Comparison of ENCODE assay signal across 1 cellular context in genomic region chr3:187746059-187746453, GRCh38.
TF ChIP-seq lines count a peak whose summit lies in the region.

No MANE protein-coding gene starts in this region.

TF ChIP-seq in H1, 55 proteins besides CTCF, POLR2A, EP300 and RAD21:
- TF ChIP-seq KDM5A (IDR thresholded peaks at IDR 0.05; ENCODE audit: low read length) = no peak
- no peak for TF ChIP-seq RNF2 (IDR thresholded peaks at IDR 0.05; ENCODE audit: borderline replicate concordance, low read depth, low read length, missing control alignments, poor library complexity, severe bottlenecking)
- no peak for TF ChIP-seq SUZ12 (IDR thresholded peaks at IDR 0.05; ENCODE audit: low read length)
- TF ChIP-seq PHF8 (conservative IDR thresholded peaks at IDR 0.05; ENCODE audit: low read depth, low read length) = no peak
- TF ChIP-seq SAP30 (IDR thresholded peaks at IDR 0.05; ENCODE audit: insufficient read depth, insufficient replicate concordance, low read length) = no peak
- TF ChIP-seq CHD1 (IDR thresholded peaks at IDR 0.05; ENCODE audit: low read depth, low read length) = no peak
